Comparison of ENCODE assay signal across 1 cellular context in genomic region chr1:26951821-26952497, GRCh38.
TF ChIP-seq lines count a peak whose summit lies in the region.

No MANE protein-coding gene starts in this region.

TF ChIP-seq in K562, 482 proteins besides CTCF, POLR2A, EP300 and RAD21:
- TF ChIP-seq ETV5 (CRISPR knock-in tag; IDR thresholded peaks at IDR 0.05; ENCODE audit: low read depth) (0 out of 2 replicates have a peak, but pooled peaks have one; percentile 22), TFAP4 (CRISPR knock-in tag; IDR thresholded peaks at IDR 0.05; ENCODE audit: borderline replicate concordance) (peak; percentile 42; the same call in 1 of the 2 replicates), TAL1 (IDR thresholded peaks at IDR 0.05) (peak; percentile 70), RNF219 (CRISPR knock-in tag; IDR thresholded peaks at IDR 0.05) (no peak), CBFA2T2 (conservative IDR thresholded peaks at IDR 0.05) (peak; percentile 73), ZBTB7A (IDR thresholded peaks at IDR 0.05; ENCODE audit: borderline replicate concordance, control insufficient read depth, low read depth, low read length) (peak; percentile 96), NRF1 (conservative IDR thresholded peaks at IDR 0.05 in 1 of 2, IDR thresholded peaks at IDR 0.05 in 1 of 2) (peak in 1 of 2 experiments; percentile 40; a peak in 2 of 4 replicates), CBFA2T3 (IDR thresholded peaks at IDR 0.05) (peak; percentile 87), EGR1 (conservative IDR thresholded peaks at IDR 0.05) (peak; percentile 78), TGIF2 (CRISPR knock-in tag; IDR thresholded peaks at IDR 0.05) (no peak), HNRNPL (IDR thresholded peaks at IDR 0.05; ENCODE audit: low read depth, low read length) (no peak), TEAD4 (IDR thresholded peaks at IDR 0.05; ENCODE audit: low read length) (peak; percentile 65), TEAD4 (CRISPR knock-in tag; IDR thresholded peaks at IDR 0.05; ENCODE audit: borderline replicate concordance) (no peak), MTA2 (IDR thresholded peaks at IDR 0.05; ENCODE audit: low read depth) (peak; percentile 45; the same call in 1 of the 2 replicates), PRDM10 (IDR thresholded peaks at IDR 0.05; ENCODE audit: partially characterized antibody) (peak; percentile 89), KLF16 (IDR thresholded peaks at IDR 0.05) (peak; percentile 23; the same call in 1 of the 2 replicates), NCOR1 (IDR thresholded peaks at IDR 0.05) (no peak; the same call in 1 of the 2 replicates), SMARCC2 (IDR thresholded peaks at IDR 0.05; ENCODE audit: low read depth) (no peak), MYNN (IDR thresholded peaks at IDR 0.05) (no peak), MYNN (CRISPR knock-in tag; IDR thresholded peaks at IDR 0.05) (no peak), POLR2AphosphoS5 (IDR thresholded peaks at IDR 0.05; ENCODE audit: control insufficient read depth, insufficient read depth, low read depth, low read length) (peak; percentile 72), FOSL1 (tag; conservative IDR thresholded peaks at IDR 0.05) (no peak), PML (IDR thresholded peaks at IDR 0.05; ENCODE audit: low read length) (peak; percentile 29; the same call in 1 of the 2 replicates), ZEB2 (IDR thresholded peaks at IDR 0.05) (no peak), TCF3 (CRISPR knock-in tag; IDR thresholded peaks at IDR 0.05) (peak; percentile 82), VEZF1 (CRISPR knock-in tag; IDR thresholded peaks at IDR 0.05) (peak; percentile 58), SNIP1 (IDR thresholded peaks at IDR 0.05; ENCODE audit: low read depth) (no peak), STAT5A (IDR thresholded peaks at IDR 0.05; ENCODE audit: borderline replicate concordance, low read length) (peak; percentile 43; the same call in 1 of the 2 replicates), ARID1B (IDR thresholded peaks at IDR 0.05) (peak; percentile 78), PCBP1 (IDR thresholded peaks at IDR 0.05; ENCODE audit: low read depth, low read length, poor library complexity, severe bottlenecking) (peak; percentile 57), SOX6 (IDR thresholded peaks at IDR 0.05) (no peak), TFE3 (CRISPR knock-in tag; IDR thresholded peaks at IDR 0.05) (no peak), ARID3A (IDR thresholded peaks at IDR 0.05; ENCODE audit: borderline replicate concordance, low read depth, low read length) (no peak), ZFP36 (IDR thresholded peaks at IDR 0.05; ENCODE audit: low read depth, low read length, partially characterized antibody) (peak; percentile 15), KDM1A (IDR thresholded peaks at IDR 0.05) (no peak)
TF ChIP-seq in K562: peak in this region for 20.
